ENCODE assay signal across 19 cellular contexts in the genomic region with DNA sequence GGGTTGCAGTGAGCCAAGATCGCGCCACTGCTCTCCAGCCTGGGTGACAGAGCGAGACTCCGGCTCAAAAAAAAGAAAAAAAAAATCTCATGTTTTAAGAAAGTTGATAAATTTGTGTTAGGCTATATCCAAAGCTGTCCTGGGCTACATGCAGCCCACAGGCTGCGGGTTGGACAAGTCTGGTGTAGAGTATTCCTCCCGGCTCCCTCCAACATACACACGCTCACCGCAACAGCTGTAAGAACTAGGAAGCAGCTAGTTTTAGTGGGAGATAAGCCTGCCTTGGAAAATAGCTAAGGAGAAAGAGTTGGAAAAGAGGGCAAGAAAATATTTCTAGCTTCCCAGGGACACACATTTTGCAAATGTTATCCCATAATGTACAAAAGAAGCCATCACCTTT. TPM values are rescaled to one million over a fixed set of nuclear protein-coding genes. Genes with fewer than 3 reads are reported as not detected.
DNase-seq lines count a peak whose midpoint lies in the region; ATAC-seq and TF ChIP-seq lines count a peak whose summit lies in the region.
"Had no signal": no experiment of that assay in that cellular context is flagged by ENCODE, and none has a peak within 500 bp of the region (broad histone marks: within the 10 kb centered on the region; RNA-seq: fewer than 3 reads in every experiment).

No MANE protein-coding gene starts in this region.

- intact Hi-C loops in A673 (cut with micrococcal nuclease; ENCODE audit: unreplicated experiment) = no loop called here

- H3K27me3 ChIP-seq in A673 (replicated peaks; ENCODE audit: insufficient read depth, low read depth, low read length, poor library complexity) = no peaks in the 10 kb centered on the region
- H3K27me3 ChIP-seq in OCI-LY3 (ENCODE audit: low read depth, low read length) = no peaks in the 10 kb centered on the region
- H3K27me3 ChIP-seq: tibial artery had no signal

- peaks cover 7% of the 10 kb centered on the region for H3K36me3 ChIP-seq in A673 (ENCODE audit: insufficient read depth, low read length, poor library complexity, severe bottlenecking)
- peaks cover 24% of the 10 kb centered on the region for H3K36me3 ChIP-seq in OCI-LY3 (replicated peaks; ENCODE audit: low read depth, low read length)
- H3K36me3 ChIP-seq: tibial artery had no signal

- CTCF ChIA-PET in A673 (lab: Charles Lee) = no interaction called here

- H3K4me3 ChIP-seq in A673 (ENCODE audit: low read depth, low read length, poor library complexity, severe bottlenecking) (no peak overlapping the region), OCI-LY3 (ENCODE audit: low read length) (no peak overlapping the region), fibroblast of villous mesenchyme (ENCODE audit: low read depth, low read length) (no peak overlapping the region), foreskin fibroblast (ENCODE audit: low read depth in 1 of 2, low read length in 2 of 2) (no peak overlapping the region)
- H3K4me3 ChIP-seq: tibial artery had no signal

- peak overlapping the region; percentile 35 for H3K27ac Mint-ChIP-seq in osteocyte (ENCODE audit: unreplicated experiment)

- H3K36me3 Mint-ChIP-seq in osteocyte (ENCODE audit: unreplicated experiment) = no peaks in the 10 kb centered on the region

- H3K4me2 ChIP-seq in OCI-LY3 (ENCODE audit: low read length) = peak overlapping the region; percentile 85
- H3K4me2 ChIP-seq: KMS-11 had no signal

- no TSS peak for BruUV-seq in A673 (replicated peaks; lab: Mats Ljungman, UMichigan)

- no peak for ATAC-seq in GM21723 (IDR thresholded peaks at IDR 0.05; ENCODE audit: unreplicated experiment)

- peaks cover 100% of the 10 kb centered on the region for H3K79me2 ChIP-seq in OCI-LY3 (ENCODE audit: low read length)

- no peak overlapping the region for H3K4me3 Mint-ChIP-seq in osteocyte (ENCODE audit: unreplicated experiment)

- H3K4me1 Mint-ChIP-seq in osteocyte (ENCODE audit: unreplicated experiment) = peaks cover 49% of the 10 kb centered on the region

- no peaks in the 10 kb centered on the region for H3K9me3 Mint-ChIP-seq in osteocyte (ENCODE audit: unreplicated experiment)
- H3K9me3 Mint-ChIP-seq: neural crest cell had no signal

- H3K9me3 ChIP-seq in A673 (ENCODE audit: low read depth, low read length, poor library complexity, severe bottlenecking) (no peaks in the 10 kb centered on the region), OCI-LY3 (ENCODE audit: insufficient read depth, low read length) (no peaks in the 10 kb centered on the region)
- H3K9me3 ChIP-seq: tibial artery had no signal

- DNase-seq in A673 (ENCODE audit: low spot score) = no peak
- DNase-seq in fibroblast of villous mesenchyme (ENCODE audit: low read depth) = peak; percentile 79
- no peak for DNase-seq in osteocyte (ENCODE audit: extremely low spot score, unreplicated experiment)
- DNase-seq in stimulated activated CD4-positive, alpha-beta T cell treated with anti-CD3 and anti-CD28 coated beads, Interleukin-4, amount 100 ng/mL, for 4 hours = no peak
- no peak for DNase-seq in foreskin fibroblast
- DNase-seq in stimulated activated CD4-positive, alpha-beta T cell treated with anti-CD3 and anti-CD28 coated beads, Interleukin-2, amount 100 ng/mL, for 48 hours = no peak
- DNase-seq: activated CD8-positive, alpha-beta memory T cell treated with anti-CD3 and anti-CD28 coated beads for 24 hours; dermis blood vessel endothelial cell; DND-41; NCI-H1694 treated with DMSO at 0.1 percent for 48 hours; NCI-H69; SIG-M5; small intestine; tibial artery had no signal

- peak overlapping the region; percentile 70; the same call in 1 of the 2 replicates for H3K9ac ChIP-seq in OCI-LY3 (ENCODE audit: low read length)
- H3K9ac ChIP-seq: KMS-11 had no signal

- no peak overlapping the region for H2AFZ ChIP-seq in OCI-LY3 (ENCODE audit: low read depth, low read length)

- H4K20me1 ChIP-seq in OCI-LY3 (ENCODE audit: insufficient read depth, low read length) = peaks cover 25% of the 10 kb centered on the region

- TF ChIP-seq CTCF in A673 (conservative IDR thresholded peaks at IDR 0.05; ENCODE audit: low read depth, low read length) (no peak), OCI-LY3 (IDR thresholded peaks at IDR 0.05; ENCODE audit: low read depth, low read length) (no peak), fibroblast of villous mesenchyme (IDR thresholded peaks at IDR 0.05; ENCODE audit: insufficient read depth, low read depth, low read length) (no peak), osteocyte (IDR thresholded peaks at IDR 0.05) (no peak), foreskin fibroblast (IDR thresholded peaks at IDR 0.05; ENCODE audit: low read depth, low read length) (no peak)

- no peaks in the 10 kb centered on the region for H3K27me3 Mint-ChIP-seq in osteocyte (ENCODE audit: unreplicated experiment)
- H3K27me3 Mint-ChIP-seq: activated naive CD8-positive, alpha-beta T cell had no signal

- POLR2A ChIA-PET in A673 (lab: Charles Lee; ENCODE audit: low non-redundant PET) = interaction anchor here (0.6 kb wide), 1 partner anchor 71 kb away, joined by 3 read pairs; no protein-coding TSS in a partner anchor

- H3K4me1 ChIP-seq in A673 (ENCODE audit: insufficient read depth, low read length, poor library complexity, severe bottlenecking) (peaks cover 23% of the 10 kb centered on the region), OCI-LY3 (ENCODE audit: low read length) (peaks cover 89% of the 10 kb centered on the region)

- peak overlapping the region; percentile 7 for H3K27ac ChIP-seq in A673 (ENCODE audit: low read depth, low read length, poor library complexity, severe bottlenecking)
- H3K27ac ChIP-seq in OCI-LY3 (ENCODE audit: low read length) = peak overlapping the region; percentile 98
- H3K27ac ChIP-seq: KMS-11 had no signal

RNA-seq across cellular contexts. Expression of a gene that starts 46.6 kb away (rescaled TPM):
- total RNA-seq in A673 (2021) (246 and 257 TPM in 2 replicates), fibroblast of villous mesenchyme (124 and 128 TPM in 2 replicates), osteocyte (88.6 and 100 TPM in 2 replicates)

RNA-seq across cellular contexts. Expression of a gene that starts 57.4 kb away (rescaled TPM):
- total RNA-seq in A673 (2021) (1.0 TPM in 2 replicates), fibroblast of villous mesenchyme (under 0.01 and 0.43 TPM in 2 replicates), osteocyte (0.24 and 0.42 TPM in 2 replicates)

RNA-seq across cellular contexts. Expression of a gene that starts 59.0 kb away (rescaled TPM):
- total RNA-seq in A673 (2021) = 68.1 and 74.3 TPM in 2 replicates
- 66.7 and 71.7 TPM in 2 replicates for total RNA-seq in fibroblast of villous mesenchyme
- total RNA-seq in osteocyte = 49.3 and 50.3 TPM in 2 replicates
